ENCODE assay signal across 10 cellular contexts in the genomic region with DNA sequence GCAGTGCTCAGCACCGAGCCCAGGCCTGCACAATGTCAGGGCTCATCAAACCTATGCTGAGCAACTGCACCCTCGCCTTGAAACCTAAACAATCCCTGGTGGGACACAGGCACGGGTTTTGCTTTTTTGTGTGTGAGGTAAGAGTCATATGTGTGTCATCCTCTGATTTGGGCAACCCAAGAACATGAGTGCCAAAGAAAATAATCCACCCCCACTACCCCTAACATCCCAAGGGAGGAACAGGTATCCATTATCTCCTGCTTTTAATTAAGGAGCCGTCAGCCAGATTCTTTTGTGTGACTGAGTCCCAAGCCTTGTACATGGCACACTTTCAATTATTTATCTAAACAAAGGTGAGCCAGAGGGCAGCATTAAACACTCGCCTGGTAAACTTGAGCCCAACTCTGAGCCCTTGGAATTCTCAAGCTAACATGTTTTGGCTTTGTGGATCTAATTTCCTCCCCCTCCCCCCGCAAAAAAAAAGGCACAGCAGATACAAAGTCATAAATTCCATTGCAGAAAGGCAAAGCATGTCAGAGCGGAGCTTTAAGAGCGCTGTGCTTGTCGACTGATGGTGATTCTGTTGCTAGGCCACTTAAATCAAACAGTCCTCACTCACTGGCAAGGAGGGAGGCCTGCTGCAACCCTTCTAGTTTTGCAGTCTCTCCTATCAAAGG.
DNase-seq lines count a peak whose midpoint lies in the region; ATAC-seq and FAIRE-seq lines count a peak whose summit lies in the region.
"Had no signal": no experiment of that assay in that cellular context is flagged by ENCODE, and none has a peak within 500 bp of the region (broad histone marks: within the 10 kb centered on the region; RNA-seq: fewer than 3 reads in every experiment).

No MANE protein-coding gene starts in this region.

- H3K9me3 ChIP-seq in mesodermal cell (ENCODE audit: control insufficient read depth, low read length) = peaks cover 5% of the 10 kb centered on the region
- H3K9me3 ChIP-seq in aorta (ENCODE audit: control insufficient read depth, low read length) = peaks cover 2% of the 10 kb centered on the region

- DNase-seq in NCI-H2196 (lab: John Stamatoyannopoulos, UW; ENCODE audit: unreplicated experiment) = peak; percentile 7
- no peak for DNase-seq in NCI-H2196 treated with DMSO at 0.1 percent for 48 hours (lab: John Stamatoyannopoulos, UW; ENCODE audit: unreplicated experiment)
- no peak for DNase-seq in aorta
- DNase-seq in NCI-H1930 (lab: John Stamatoyannopoulos, UW) = no peak
- DNase-seq in NCI-H1048 (lab: John Stamatoyannopoulos, UW) = no peak
- no peak for DNase-seq in NCI-H1092 treated with DMSO at 0.1 percent for 48 hours (lab: John Stamatoyannopoulos, UW)
- DNase-seq: stimulated activated CD8-positive, alpha-beta memory T cell treated with anti-CD3 and anti-CD28 coated beads, Interleukin-4, amount 100 ng/mL, for 48 hours had no signal

- peak; percentile 70 for ATAC-seq in aorta (ENCODE audit: low FRiP score)

- H3K4me1 ChIP-seq in mesodermal cell (ENCODE audit: control insufficient read depth, insufficient read depth, low read length, poor library complexity, severe bottlenecking) (peaks cover 7% of the 10 kb centered on the region), aorta (ENCODE audit: control insufficient read depth in 1 of 2, insufficient read depth in 2 of 2, low read length in 2 of 2) (no peaks in the 10 kb centered on the region)

- peak; percentile 79 for FAIRE-seq in endometrium (lab: Jason Lieb, UNC)
- FAIRE-seq: A204.1 had no signal

- H3K36me3 ChIP-seq in mesodermal cell (ENCODE audit: control insufficient read depth, insufficient read depth, low read length) (no peaks in the 10 kb centered on the region), aorta (ENCODE audit: control insufficient read depth in 1 of 2, insufficient read depth in 2 of 2, low read length in 1 of 2) (no peaks in the 10 kb centered on the region)

- WGBS in mesodermal cell (ENCODE audit: insufficient coverage in 2 of 2), 2 experiments = 84 to 85% methylated on average over 4 to 5 of the region's 9 CpGs
- 28 to 34% methylated on average over 9 of the region's 9 CpGs for WGBS in aorta, 2 donors

- H3K4me3 ChIP-seq in mesodermal cell (ENCODE audit: extremely low read depth, insufficient read depth, low read length, poor library complexity, severe bottlenecking) = no peak overlapping the region
- H3K4me3 ChIP-seq in aorta (ENCODE audit: low read length in 2 of 2) = no peak overlapping the region

- no peaks in the 10 kb centered on the region for H3K27me3 ChIP-seq in aorta (ENCODE audit: control insufficient read depth in 1 of 2, insufficient read depth in 2 of 2, low read length in 1 of 2)

- intact Hi-C loops in aorta (cut with DNase I) = no loop called here

- H3K27ac ChIP-seq in mesodermal cell (ENCODE audit: low read depth, low read length, severe bottlenecking) (peak overlapping the region; percentile 60), aorta (ENCODE audit: low read depth in 1 of 2, low read length in 2 of 2) (no peak overlapping the region)
